In the genomic region with DNA sequence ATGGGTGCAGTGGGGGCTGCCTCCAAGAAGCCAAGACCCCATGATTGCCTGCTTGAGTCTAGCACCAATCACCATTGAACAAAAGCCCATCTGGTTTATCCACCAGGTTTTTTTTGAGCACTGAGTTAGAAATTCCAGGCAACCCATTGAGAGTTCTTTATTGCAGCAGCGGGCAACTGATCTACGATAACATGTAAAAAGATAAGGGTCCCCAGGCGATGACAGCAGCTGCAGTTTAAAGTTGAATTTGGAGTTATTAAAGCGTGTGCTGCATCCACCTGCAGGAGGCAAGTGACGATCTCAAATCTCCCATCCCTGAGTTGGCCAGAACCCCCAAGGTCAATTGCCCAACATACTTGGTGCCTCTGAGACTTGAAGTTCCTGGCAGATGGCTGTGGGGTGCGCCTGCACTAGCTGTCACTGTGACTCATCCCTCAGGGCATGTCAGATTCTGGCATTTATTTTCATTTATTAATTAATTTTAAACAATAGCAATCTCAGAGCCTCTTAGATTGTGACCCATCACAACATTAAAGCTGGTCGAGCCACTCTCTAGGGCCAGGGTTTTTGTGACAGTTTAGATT, we compare ENCODE assay signal across 16 cellular contexts.
"Had no signal": no experiment of that assay in that cellular context is flagged by ENCODE, and none has a peak within 500 bp of the region (broad histone marks: within the 10 kb centered on the region; RNA-seq: fewer than 3 reads in every experiment).

No MANE protein-coding gene starts in this region.

- H3K9me3 Mint-ChIP-seq: activated B cell treated with CpG ODN at 0.5 μM for 24 hours; activated CD4-positive, alpha-beta T cell treated with anti-CD3 and anti-CD28 coated beads, Interleukin-2, amount 10 ng/mL, durations not matched to agents 24 days and 14 days; activated T-cell treated with anti-CD3 and anti-CD28 coated beads, Interleukin-2, amount 50 U/mL, for 72 hours; natural killer cell; stimulated activated naive B cell treated with anti-CD40 and anti-IgM and Interleukin-4, amounts not matched to agents 10 μg/mL and 1 μg/mL and 100 μg/mL, for 72 hours had no signal

- ATAC-seq: activated T-cell treated with anti-CD3 and anti-CD28 coated beads, Interleukin-2, amount 50 U/mL, for 72 hours; left ventricle myocardium superior; natural killer cell; stimulated activated naive B cell treated with anti-CD40 and anti-IgM and Interleukin-4, amounts not matched to agents 10 μg/mL and 1 μg/mL and 100 μg/mL, for 72 hours had no signal

- H3K36me3 ChIP-seq: tibial artery, uterus had no signal

- H3K27ac ChIP-seq: tibial artery, uterus had no signal

- H3K4me3 ChIP-seq: tibial artery, uterus had no signal

- H3K4me1 ChIP-seq: uterus had no signal

- H3K9me3 ChIP-seq: tibial artery, uterus had no signal

- DNase-seq: activated B cell treated with CpG ODN at 0.5 μM for 24 hours; activated CD4-positive, alpha-beta T cell treated with anti-CD3 and anti-CD28 coated beads, Interleukin-2, amount 10 ng/mL, durations not matched to agents 24 days and 14 days; activated CD8-positive, alpha-beta memory T cell treated with anti-CD3 and anti-CD28 coated beads, Interleukin-2, amount 50 U/mL, for 48 hours; activated naive CD4-positive, alpha-beta T cell treated with Interleukin-2 at 50 U/mL for 16 hours; activated T-cell treated with anti-CD3 and anti-CD28 coated beads, Interleukin-2, amount 50 U/mL, for 72 hours; aorta; effector CD8-positive, alpha-beta T cell; head of caudate nucleus; kidney glomerular epithelial cell; left ventricle myocardium superior; mesenchymal stem cell; natural killer cell; stimulated activated CD4-positive, alpha-beta T cell treated with anti-CD3 and anti-CD28 coated beads, Interleukin-2, amount 100 ng/mL, for 48 hours; stimulated activated naive B cell treated with anti-CD40 and anti-IgM and Interleukin-4, amounts not matched to agents 10 μg/mL and 1 μg/mL and 100 μg/mL, for 72 hours; tibial artery; uterus had no signal

- H3K36me3 Mint-ChIP-seq: natural killer cell; stimulated activated naive B cell treated with anti-CD40 and anti-IgM and Interleukin-4, amounts not matched to agents 10 μg/mL and 1 μg/mL and 100 μg/mL, for 72 hours had no signal

- H3K4me1 Mint-ChIP-seq: activated B cell treated with CpG ODN at 0.5 μM for 24 hours; activated CD4-positive, alpha-beta T cell treated with anti-CD3 and anti-CD28 coated beads, Interleukin-2, amount 10 ng/mL, durations not matched to agents 24 days and 14 days; natural killer cell; stimulated activated naive B cell treated with anti-CD40 and anti-IgM and Interleukin-4, amounts not matched to agents 10 μg/mL and 1 μg/mL and 100 μg/mL, for 72 hours had no signal

- H3K27ac Mint-ChIP-seq: activated B cell treated with CpG ODN at 0.5 μM for 24 hours; activated CD4-positive, alpha-beta T cell treated with anti-CD3 and anti-CD28 coated beads, Interleukin-2, amount 10 ng/mL, durations not matched to agents 24 days and 14 days; activated T-cell treated with anti-CD3 and anti-CD28 coated beads, Interleukin-2, amount 50 U/mL, for 72 hours; natural killer cell; stimulated activated naive B cell treated with anti-CD40 and anti-IgM and Interleukin-4, amounts not matched to agents 10 μg/mL and 1 μg/mL and 100 μg/mL, for 72 hours had no signal

- H3K27me3 ChIP-seq: uterus had no signal

- H3K4me3 Mint-ChIP-seq: activated B cell treated with CpG ODN at 0.5 μM for 24 hours; activated CD4-positive, alpha-beta T cell treated with anti-CD3 and anti-CD28 coated beads, Interleukin-2, amount 10 ng/mL, durations not matched to agents 24 days and 14 days; activated T-cell treated with anti-CD3 and anti-CD28 coated beads, Interleukin-2, amount 50 U/mL, for 72 hours; natural killer cell; stimulated activated naive B cell treated with anti-CD40 and anti-IgM and Interleukin-4, amounts not matched to agents 10 μg/mL and 1 μg/mL and 100 μg/mL, for 72 hours had no signal
